In genomic region chr14:73757876-73758391, GRCh38 we compare ENCODE assay signal across 8 cellular contexts. TPM values are rescaled to one million over a fixed set of nuclear protein-coding genes. Genes with fewer than 3 reads are reported as not detected.
DNase-seq lines count a peak whose midpoint lies in the region; FAIRE-seq and TF ChIP-seq lines count a peak whose summit lies in the region.

No MANE protein-coding gene starts in this region.

- peak overlapping the region; percentile 73 for H3K4me3 Mint-ChIP-seq in Calu3 (ENCODE audit: low read depth, unreplicated experiment)

- H3K4me1 ChIP-seq in PC-9 (replicated peaks; ENCODE audit: insufficient read depth) (peaks cover 72% of the 10 kb centered on the region), endothelial cell of umbilical vein (ENCODE audit: control insufficient read depth, extremely low read depth, insufficient read depth, low read length) (peaks cover 63% of the 10 kb centered on the region), parathyroid adenoma (peaks cover 81% of the 10 kb centered on the region)

- POLR2A ChIA-PET in PC-9 (lab: Charles Lee; ENCODE audit: unreplicated experiment): interaction anchor here (0.5 to 0.6 kb wide), 4 partner anchors 30 to 114 kb away, joined by 3 to 12 read pairs (median 4); partner anchors contain the start of gene PNMA1
- POLR2A ChIA-PET in endothelial cell of umbilical vein (lab: Charles Lee): interaction anchor here (1.2 kb wide), 1 partner anchor 16 kb away, joined by 4 read pairs; no protein-coding TSS in a partner anchor

- H4K20me1 ChIP-seq in PC-9 (ENCODE audit: insufficient read depth): no peaks in the 10 kb centered on the region
- no peaks in the 10 kb centered on the region for H4K20me1 ChIP-seq in endothelial cell of umbilical vein (replicated peaks; ENCODE audit: control insufficient read depth, extremely low read depth, insufficient read depth, low read length)

- TF ChIP-seq CTCF in Calu3 (IDR thresholded peaks at IDR 0.05; ENCODE audit: unreplicated experiment): no peak
- no peak for TF ChIP-seq CTCF in PC-9 (conservative IDR thresholded peaks at IDR 0.05)
- no peak for TF ChIP-seq CTCF in endothelial cell of umbilical vein (IDR thresholded peaks at IDR 0.05; ENCODE audit: extremely low read depth in 1 of 2, insufficient read depth in 1 of 2, low read depth in 1 of 2, low read length in 2 of 2)
- no peak for TF ChIP-seq CTCF in parathyroid adenoma (IDR thresholded peaks at IDR 0.05)

- H3K9me3 ChIP-seq in PC-9 (ENCODE audit: insufficient read depth, low read depth) (no peaks in the 10 kb centered on the region), endothelial cell of umbilical vein (replicated peaks; ENCODE audit: control insufficient read depth, insufficient read depth, low read length) (no peaks in the 10 kb centered on the region), parathyroid adenoma (ENCODE audit: control insufficient read depth, low read length) (no peaks in the 10 kb centered on the region)

- CTCF ChIA-PET in Calu3 (lab: Charles Lee): interaction anchor here (0.5 to 3.2 kb wide), 15 partner anchors 8 to 74 kb away, joined by 3 to 26 read pairs (median 6); no protein-coding TSS in a partner anchor
- CTCF ChIA-PET in PC-9 (lab: Charles Lee): interaction anchor here (0.6 to 1.6 kb wide), 6 partner anchors 13 to 110 kb away, joined by 3 to 12 read pairs (median 7); no protein-coding TSS in a partner anchor
- CTCF ChIA-PET in endothelial cell of umbilical vein (lab: Charles Lee): interaction anchor here (1.1 to 10.8 kb wide), 11 partner anchors 8 to 69 kb away, joined by 3 to 245 read pairs (median 9); partner anchors contain the start of gene PNMA1

- intact Hi-C loops in Calu3 (cut with micrococcal nuclease; ENCODE audit: unreplicated experiment): loop anchor here (1.0 kb wide), 1 partner anchor 30 kb away; no protein-coding TSS in a partner anchor
- intact Hi-C loops in PC-9 (cut with micrococcal nuclease; ENCODE audit: unreplicated experiment): loop anchor here (1.0 to 5.0 kb wide), 3 partner anchors 29 to 96 kb away; partner anchors contain the start of gene PTGR2
- intact Hi-C loops in endothelial cell of umbilical vein (cut with micrococcal nuclease): loop anchor here (1.0 kb wide), 2 partner anchors 17 to 30 kb away; no protein-coding TSS in a partner anchor

- H3K36me3 ChIP-seq in PC-9 (ENCODE audit: low read depth) (no peaks in the 10 kb centered on the region), endothelial cell of umbilical vein (ENCODE audit: control insufficient read depth in 2 of 2, extremely low read depth in 1 of 2, insufficient read depth in 2 of 2, low read length in 2 of 2) (no peaks in the 10 kb centered on the region), parathyroid adenoma (ENCODE audit: control insufficient read depth, insufficient read depth, low read length) (no peaks in the 10 kb centered on the region)

- DNase-seq in Calu3: no peak
- no peak for DNase-seq in PC-9
- DNase-seq in endothelial cell of umbilical vein (ENCODE audit: low read depth, low spot score): no peak
- DNase-seq in stimulated activated CD4-positive, alpha-beta T cell treated with anti-CD3 and anti-CD28 coated beads, Interleukin-12 subunit alpha, Interleukin-12 subunit beta, amount 100 ng/mL, for 4 hours: no peak
- no peak for DNase-seq in stimulated activated CD4-positive, alpha-beta T cell treated with anti-CD3 and anti-CD28 coated beads, Interleukin-2, amount 100 ng/mL, for 24 hours
- DNase-seq in activated CD4-positive, alpha-beta T cell treated with anti-CD3 and anti-CD28 coated beads for 1 hour: no peak
- DNase-seq in NCI-H1048 (lab: John Stamatoyannopoulos, UW): no peak

- dilution Hi-C loops in endothelial cell of umbilical vein (cut with MboI; ENCODE audit: extremely low pct_ligation_motif_present, low sequenced_read_pairs): no loop called here

- peaks cover 51% of the 10 kb centered on the region for H3K36me3 Mint-ChIP-seq in Calu3 (ENCODE audit: insufficient read depth, unreplicated experiment)

- H3K9me3 Mint-ChIP-seq in Calu3 (ENCODE audit: low read depth, unreplicated experiment): no peaks in the 10 kb centered on the region

- H3K4me2 ChIP-seq in PC-9 (peak overlapping the region; percentile 96), endothelial cell of umbilical vein (ENCODE audit: insufficient read depth, low read length) (peak overlapping the region; percentile 83), parathyroid adenoma (ENCODE audit: low read length) (peak overlapping the region; percentile 90)

- peaks cover 78% of the 10 kb centered on the region for H3K4me1 Mint-ChIP-seq in Calu3 (ENCODE audit: low read depth, unreplicated experiment)

- H3K27me3 ChIP-seq in PC-9 (ENCODE audit: insufficient read depth, low read depth): no peaks in the 10 kb centered on the region
- no peaks in the 10 kb centered on the region for H3K27me3 ChIP-seq in endothelial cell of umbilical vein (ENCODE audit: control insufficient read depth in 2 of 2, insufficient read depth in 2 of 2, low read length in 2 of 2)
- H3K27me3 ChIP-seq in parathyroid adenoma (ENCODE audit: control insufficient read depth, insufficient read depth, low read length): no peaks in the 10 kb centered on the region

- H3K79me2 ChIP-seq in PC-9 (ENCODE audit: low read depth) (peaks cover 77% of the 10 kb centered on the region), endothelial cell of umbilical vein (ENCODE audit: control insufficient read depth, insufficient read depth, low read length) (peaks cover 73% of the 10 kb centered on the region), parathyroid adenoma (peaks cover 81% of the 10 kb centered on the region)

- no peaks in the 10 kb centered on the region for H3K9me1 ChIP-seq in endothelial cell of umbilical vein (replicated peaks; ENCODE audit: control insufficient read depth, extremely low read depth, insufficient read depth, low read length)

- H2AFZ ChIP-seq in PC-9 (no peak overlapping the region), endothelial cell of umbilical vein (ENCODE audit: low read depth, low read length) (no peak overlapping the region), parathyroid adenoma (no peak overlapping the region)

- peak overlapping the region; percentile 90 for H3K27ac ChIP-seq in PC-9
- peak overlapping the region; percentile 96 for H3K27ac ChIP-seq in endothelial cell of umbilical vein (ENCODE audit: insufficient read depth, low read depth, low read length)
- H3K27ac ChIP-seq in parathyroid adenoma: peak overlapping the region; percentile 95

- peak overlapping the region; percentile 90 for H3K4me3 ChIP-seq in PC-9
- peak overlapping the region; percentile 16 to 54 (median 53) for H3K4me3 ChIP-seq in endothelial cell of umbilical vein (replicated peaks in 1 of 3; ENCODE audit: insufficient read depth in 1 of 3, low read depth in 1 of 3, low read length in 3 of 3)
- H3K4me3 ChIP-seq in parathyroid adenoma (ENCODE audit: low read depth, low read length): peak overlapping the region; percentile 59

- peak overlapping the region; percentile 94 for H3K9ac ChIP-seq in endothelial cell of umbilical vein (replicated peaks; ENCODE audit: extremely low read depth, insufficient read depth, low read length)
- H3K9ac ChIP-seq in parathyroid adenoma: peak overlapping the region; percentile 56

- BruUV-seq in Calu3 (replicated peaks; lab: Mats Ljungman, UMichigan) (no TSS peak), PC-9 (replicated peaks; lab: Mats Ljungman, UMichigan) (TSS peak; percentile 18), endothelial cell of umbilical vein (replicated peaks; lab: Mats Ljungman, UMichigan) (TSS peak; percentile 4)

- H3K9me2 ChIP-seq in PC-9 (ENCODE audit: insufficient read depth): no peaks in the 10 kb centered on the region

- H3K27me3 Mint-ChIP-seq in Calu3 (ENCODE audit: unreplicated experiment): no peaks in the 10 kb centered on the region

- no peak for FAIRE-seq in endothelial cell of umbilical vein (lab: Jason Lieb, UNC)

- H3K27ac Mint-ChIP-seq in Calu3 (ENCODE audit: unreplicated experiment): peak overlapping the region; percentile 87

- H3F3A ChIP-seq in PC-9 (ENCODE audit: insufficient read depth, low read depth): peaks cover 61% of the 10 kb centered on the region

- no peak for TF ChIP-seq POLR2A in endothelial cell of umbilical vein (IDR thresholded peaks at IDR 0.05; ENCODE audit: low read depth, low read length)

TF ChIP-seq in endothelial cell of umbilical vein, 7 proteins besides CTCF, POLR2A, EP300 and RAD21:
- TF ChIP-seq EZH2 (IDR thresholded peaks at IDR 0.05; ENCODE audit: borderline replicate concordance, low read depth, low read length, severe bottlenecking) (no peak), MYC (IDR thresholded peaks at IDR 0.05; ENCODE audit: low read depth, low read length) (no peak), MAX (IDR thresholded peaks at IDR 0.05; ENCODE audit: insufficient read depth, insufficient read length) (no peak), JUN (IDR thresholded peaks at IDR 0.05; ENCODE audit: borderline replicate concordance, insufficient read depth, insufficient read length, low read depth) (no peak), GATA2 (IDR thresholded peaks at IDR 0.05; ENCODE audit: insufficient read depth, insufficient read length, low read depth, low read length) (no peak), FOS (IDR thresholded peaks at IDR 0.05; ENCODE audit: borderline replicate concordance, insufficient read depth, low read length) (no peak), POLR2AphosphoS5 (IDR thresholded peaks at IDR 0.05; ENCODE audit: insufficient read depth, low read depth, low read length) (no peak)

RNA-seq across cellular contexts. Expression of gene PNMA1, which starts 43.8 kb away (rescaled TPM):
- total RNA-seq in Calu3 (2022) (37.2 and 37.9 TPM in 2 replicates), PC-9 (2021) (13.6 and 16.8 TPM in 2 replicates), endothelial cell of umbilical vein (82.4 and 82.6 TPM in 2 replicates)
- polyA plus RNA-seq in endothelial cell of umbilical vein: 25.8 and 29.8 TPM in 2 replicates
- 33.5 and 34.9 TPM in 2 replicates for polyA plus RNA-seq in endothelial cell of umbilical vein (2011; cell fraction: cytosol; rRNA removed)
- 21.7 and 25.2 TPM in 2 replicates for polyA plus RNA-seq in endothelial cell of umbilical vein (2011; cell fraction: nucleus; rRNA removed)
- 48.9 and 63.0 TPM in 2 replicates for polyA plus RNA-seq in endothelial cell of umbilical vein (2012)
- 27.9 and 28.4 TPM in 2 replicates for polyA minus RNA-seq in endothelial cell of umbilical vein
- 12.2 TPM for polyA minus RNA-seq in endothelial cell of umbilical vein (2011; cell fraction: cytosol; rRNA and poly(A)+ RNA removed)
- 9.1 and 12.8 TPM in 2 replicates for polyA minus RNA-seq in endothelial cell of umbilical vein (2011; cell fraction: nucleus; rRNA and poly(A)+ RNA removed)
